ENCODE assay signal across 17 cellular contexts in genomic region chr3:71214797-71215196, GRCh38.
"Had no signal": no experiment of that assay in that cellular context is flagged by ENCODE, and none has a peak within 500 bp of the region (broad histone marks: within the 10 kb centered on the region; RNA-seq: fewer than 3 reads in every experiment).

No MANE protein-coding gene starts in this region.

- H3K9me3 ChIP-seq: adrenal gland, breast epithelium, gastrocnemius medialis, heart left ventricle, left ventricle myocardium inferior, psoas muscle, thyroid gland, uterus had no signal

- H3K27ac ChIP-seq: adrenal gland, breast epithelium, coronary artery, gastrocnemius medialis, heart left ventricle, left ventricle myocardium inferior, psoas muscle, SK-N-MC, thyroid gland, uterus, WERI-Rb-1 had no signal

- H3K27me3 ChIP-seq: adrenal gland, breast epithelium, gastrocnemius medialis, heart left ventricle, thyroid gland, uterus had no signal

- H3K4me3 Mint-ChIP-seq: activated T-cell treated with anti-CD3 and anti-CD28 coated beads, Interleukin-2, amount 50 U/mL, for 72 hours had no signal

- H3K27ac Mint-ChIP-seq: activated T-cell treated with anti-CD3 and anti-CD28 coated beads, Interleukin-2, amount 50 U/mL, for 72 hours had no signal

- ATAC-seq: gastrocnemius medialis, psoas muscle, right cardiac atrium had no signal

- DNase-seq: activated CD4-positive, alpha-beta T cell treated with anti-CD3 and anti-CD28 coated beads for 48 hours; activated CD8-positive, alpha-beta memory T cell treated with anti-CD3 and anti-CD28 coated beads, Interleukin-2, amount 50 U/mL, for 4 hours; activated effector memory CD4-positive, alpha-beta T cell treated with anti-CD3 and anti-CD28 coated beads, Interleukin-2, amount 50 U/mL, for 16 hours; activated T-cell treated with anti-CD3 and anti-CD28 coated beads, Interleukin-2, amount 50 U/mL, for 72 hours; adrenal gland; gastrocnemius medialis; heart left ventricle; left ventricle myocardium inferior; psoas muscle; right cardiac atrium; stimulated activated CD4-positive, alpha-beta T cell treated with anti-CD3 and anti-CD28 coated beads, Interleukin-2, amount 100 ng/mL, for 48 hours; thyroid gland; uterus; WERI-Rb-1 had no signal
